9 cellular contexts compared by ENCODE assay signal in genomic region chr6:116060572-116061283, GRCh38. TPM values are rescaled to one million over a fixed set of nuclear protein-coding genes. Genes with fewer than 3 reads are reported as not detected.
DNase-seq lines count a peak whose midpoint lies in the region; ATAC-seq, FAIRE-seq and TF ChIP-seq lines count a peak whose summit lies in the region.
"Had no signal": no experiment of that assay in that cellular context is flagged by ENCODE, and none has a peak within 500 bp of the region (broad histone marks: within the 10 kb centered on the region; RNA-seq: fewer than 3 reads in every experiment).

A gene with protein sequence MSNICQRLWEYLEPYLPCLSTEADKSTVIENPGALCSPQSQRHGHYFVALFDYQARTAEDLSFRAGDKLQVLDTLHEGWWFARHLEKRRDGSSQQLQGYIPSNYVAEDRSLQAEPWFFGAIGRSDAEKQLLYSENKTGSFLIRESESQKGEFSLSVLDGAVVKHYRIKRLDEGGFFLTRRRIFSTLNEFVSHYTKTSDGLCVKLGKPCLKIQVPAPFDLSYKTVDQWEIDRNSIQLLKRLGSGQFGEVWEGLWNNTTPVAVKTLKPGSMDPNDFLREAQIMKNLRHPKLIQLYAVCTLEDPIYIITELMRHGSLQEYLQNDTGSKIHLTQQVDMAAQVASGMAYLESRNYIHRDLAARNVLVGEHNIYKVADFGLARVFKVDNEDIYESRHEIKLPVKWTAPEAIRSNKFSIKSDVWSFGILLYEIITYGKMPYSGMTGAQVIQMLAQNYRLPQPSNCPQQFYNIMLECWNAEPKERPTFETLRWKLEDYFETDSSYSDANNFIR (minus strand): TSS chr6:116060891. CDS start chr6:116060311, 580 bp downstream.

- no peak within 1 kb of the TSS for H3K9ac ChIP-seq in astrocyte (ENCODE audit: low read length)
- no peak within 1 kb of the TSS for H3K9ac ChIP-seq in Karpas-422 (ENCODE audit: low read length)

- H3K27ac ChIP-seq in astrocyte (ENCODE audit: low read depth, low read length) (no peak within 1 kb of the TSS), lower lobe of right lung (peak within 1 kb of the TSS; percentile 82), Karpas-422 (ENCODE audit: low read length) (no peak within 1 kb of the TSS)

- H3K27me3 Mint-ChIP-seq in astrocyte (ENCODE audit: low read depth, unreplicated experiment), result no peaks in the 10 kb centered on the region
- peaks cover 7% of the 10 kb centered on the region for H3K27me3 Mint-ChIP-seq in activated CD4-positive, alpha-beta memory T cell treated with anti-CD3 and anti-CD28 coated beads, Interleukin-2, amount 10 ng/mL, durations not matched to agents 7 days and 5 days
- H3K27me3 Mint-ChIP-seq: brain had no signal

- no peaks in the 10 kb centered on the region for H3K27me3 ChIP-seq in astrocyte (ENCODE audit: insufficient read depth, low read length)
- H3K27me3 ChIP-seq in lower lobe of right lung (ENCODE audit: low read depth), result no peaks in the 10 kb centered on the region
- no peaks in the 10 kb centered on the region for H3K27me3 ChIP-seq in Karpas-422 (ENCODE audit: low read length)

- H3K9me2 ChIP-seq in Karpas-422 (replicated peaks; ENCODE audit: insufficient read depth, low read length), result no peaks in the 10 kb centered on the region

- ATAC-seq in HG02938 (IDR thresholded peaks at IDR 0.05; ENCODE audit: unreplicated experiment), result peak; percentile 42
- ATAC-seq in lower lobe of right lung, result peak; percentile 88 to 92

- H3K4me3 ChIP-seq in AG04449 (ENCODE audit: low read depth, low read length) (peak within 1 kb of the TSS; percentile 36), astrocyte (ENCODE audit: insufficient read depth, low read depth, low read length) (peak within 1 kb of the TSS; percentile 16), lower lobe of right lung (peak within 1 kb of the TSS; percentile 50), Karpas-422 (ENCODE audit: low read length) (no peak within 1 kb of the TSS)

- H3K4me3 Mint-ChIP-seq in astrocyte (ENCODE audit: unreplicated experiment), result peak within 1 kb of the TSS; percentile 58
- H3K4me3 Mint-ChIP-seq in activated CD4-positive, alpha-beta memory T cell treated with anti-CD3 and anti-CD28 coated beads, Interleukin-2, amount 10 ng/mL, durations not matched to agents 7 days and 5 days, result no peak within 1 kb of the TSS

- H3K4me1 ChIP-seq in astrocyte (ENCODE audit: insufficient read depth, low read length) (no peaks in the 10 kb centered on the region), lower lobe of right lung (peaks cover 9% of the 10 kb centered on the region), Karpas-422 (ENCODE audit: low read length) (no peaks in the 10 kb centered on the region)

- H3K27ac Mint-ChIP-seq in astrocyte (ENCODE audit: unreplicated experiment), result peak within 1 kb of the TSS; percentile 79
- no peak within 1 kb of the TSS for H3K27ac Mint-ChIP-seq in activated CD4-positive, alpha-beta memory T cell treated with anti-CD3 and anti-CD28 coated beads, Interleukin-2, amount 10 ng/mL, durations not matched to agents 7 days and 5 days

- H3K9me3 Mint-ChIP-seq in astrocyte (ENCODE audit: unreplicated experiment), result no peaks in the 10 kb centered on the region
- H3K9me3 Mint-ChIP-seq in activated CD4-positive, alpha-beta memory T cell treated with anti-CD3 and anti-CD28 coated beads, Interleukin-2, amount 10 ng/mL, durations not matched to agents 7 days and 5 days, result no peaks in the 10 kb centered on the region
- H3K9me3 Mint-ChIP-seq: brain had no signal

- H3K79me2 ChIP-seq in astrocyte (ENCODE audit: insufficient read depth, low read length) (no peaks in the 10 kb centered on the region), Karpas-422 (ENCODE audit: low read length) (no peaks in the 10 kb centered on the region)

- no peak for FAIRE-seq in astrocyte (lab: Jason Lieb, UNC)

- H2AFZ ChIP-seq in astrocyte (ENCODE audit: low read depth, low read length), result peak within 1 kb of the TSS; percentile 56
- no peak within 1 kb of the TSS for H2AFZ ChIP-seq in Karpas-422 (ENCODE audit: low read length)

- peaks cover 25% of the 10 kb centered on the region for H3K4me1 Mint-ChIP-seq in astrocyte (ENCODE audit: low read depth, unreplicated experiment)
- no peaks in the 10 kb centered on the region for H3K4me1 Mint-ChIP-seq in activated CD4-positive, alpha-beta memory T cell treated with anti-CD3 and anti-CD28 coated beads, Interleukin-2, amount 10 ng/mL, durations not matched to agents 7 days and 5 days

- intact Hi-C loops in lower lobe of right lung (cut with DNase I), result no loop called here

- TF ChIP-seq CTCF in AG04449 (IDR thresholded peaks at IDR 0.05; ENCODE audit: insufficient read depth, low read length, missing control alignments) (no peak), astrocyte (IDR thresholded peaks at IDR 0.05; ENCODE audit: insufficient read depth, low read depth, low read length) (peak; percentile 8), lower lobe of right lung (IDR thresholded peaks at IDR 0.05) (peak; percentile 18)

- no peaks in the 10 kb centered on the region for H3K36me3 Mint-ChIP-seq in astrocyte (ENCODE audit: low read depth, unreplicated experiment)
- H3K36me3 Mint-ChIP-seq in activated CD4-positive, alpha-beta memory T cell treated with anti-CD3 and anti-CD28 coated beads, Interleukin-2, amount 10 ng/mL, durations not matched to agents 7 days and 5 days (ENCODE audit: low read depth), result no peaks in the 10 kb centered on the region
- H3K36me3 Mint-ChIP-seq: brain had no signal

- POLR2A ChIA-PET in AG04449 (lab: Yijun Ruan, JAX), result no interaction called here
- POLR2A ChIA-PET in activated CD4-positive, alpha-beta memory T cell treated with anti-CD3 and anti-CD28 coated beads, Interleukin-2, amount 10 ng/mL, durations not matched to agents 7 days and 5 days (lab: Charles Lee), result interaction anchor here (0.6 kb wide), 1 partner anchor 12 kb away, joined by 3 read pairs; no protein-coding TSS in a partner anchor

- no peaks in the 10 kb centered on the region for H3K9me3 ChIP-seq in astrocyte (ENCODE audit: insufficient read depth, low read depth, low read length)
- H3K9me3 ChIP-seq in lower lobe of right lung, result no peaks in the 10 kb centered on the region
- H3K9me3 ChIP-seq in Karpas-422 (ENCODE audit: low read length), result no peaks in the 10 kb centered on the region

- H4K20me1 ChIP-seq in astrocyte (ENCODE audit: insufficient read depth, low read length) (no peaks in the 10 kb centered on the region), Karpas-422 (ENCODE audit: insufficient read depth, low read depth, low read length) (no peaks in the 10 kb centered on the region)

- H3K36me3 ChIP-seq in astrocyte (ENCODE audit: insufficient read depth, low read length) (no peaks in the 10 kb centered on the region), lower lobe of right lung (no peaks in the 10 kb centered on the region), Karpas-422 (ENCODE audit: insufficient read depth, low read length) (no peaks in the 10 kb centered on the region)

- CTCF ChIA-PET in AG04449 (lab: Yijun Ruan, JAX), result interaction anchor here (0.8 to 2.4 kb wide), 14 partner anchors 9 to 164 kb away, joined by 3 to 15 read pairs (median 6); no protein-coding TSS in a partner anchor
- CTCF ChIA-PET in activated CD4-positive, alpha-beta memory T cell treated with anti-CD3 and anti-CD28 coated beads, Interleukin-2, amount 10 ng/mL, durations not matched to agents 7 days and 5 days (lab: Charles Lee), result no interaction called here

- H3K4me2 ChIP-seq in astrocyte (ENCODE audit: low read length), result no peak within 1 kb of the TSS
- H3K4me2 ChIP-seq in Karpas-422 (ENCODE audit: low read depth, low read length, poor library complexity, severe bottlenecking), result no peak within 1 kb of the TSS

- DNase-seq in AG04449 (ENCODE audit: low read depth, low spot score) (no peak), astrocyte (ENCODE audit: low read depth) (no peak), lower lobe of right lung (no peak), Karpas-422 (no peak), NCI-H1092 treated with DMSO at 0.1 percent for 48 hours (lab: John Stamatoyannopoulos, UW) (no peak), GM19238 (ENCODE audit: insufficient read length, low spot score) (no peak)
- no peak for DNase-seq in activated CD4-positive, alpha-beta memory T cell treated with anti-CD3 and anti-CD28 coated beads, Interleukin-2, amount 10 ng/mL, durations not matched to agents 7 days and 5 days

RNA-seq across cellular contexts. Expression of the gene that starts here (rescaled TPM):
- total RNA-seq in astrocyte (0.77 and 1.3 TPM in 2 replicates), lower lobe of right lung (7.4 TPM)
- total RNA-seq in Karpas-422 (2014; rRNA removed; shearing (Covaris generic); ENCODE audit: low replicate concordance), result not detected in 2 replicates
- under 1 TPM in 1 of 2 experiments, not detected in 1; 0.03 TPM for total RNA-seq in activated CD4-positive, alpha-beta memory T cell treated with anti-CD3 and anti-CD28 coated beads, Interleukin-2, amount 10 ng/mL, durations not matched to agents 7 days and 5 days
